17 cellular contexts compared by ENCODE assay signal in genomic region chr15:61994216-61994615, GRCh38.
A peak's percentile ranks its signal among the peaks of the same experiment; 100 is the strongest.
DNase-seq lines count a peak whose midpoint lies in the region; ATAC-seq and TF ChIP-seq lines count a peak whose summit lies in the region.
"Had no signal": no experiment of that assay in that cellular context is flagged by ENCODE, and none has a peak within 500 bp of the region (broad histone marks: within the 10 kb centered on the region; RNA-seq: fewer than 3 reads in every experiment).

No MANE protein-coding gene starts in this region.

- H3K27me3 Mint-ChIP-seq in T-helper 17 cell: no peaks in the 10 kb centered on the region
- H3K27me3 Mint-ChIP-seq: activated CD8-positive, alpha-beta T cell treated with anti-CD3 and anti-CD28 coated beads for 36 hours; activated T-helper 17 cell treated with anti-CD3 and anti-CD28 coated beads, Interleukin-2, amount 50 U/mL, for 72 hours had no signal

- no peak overlapping the region for H3K27ac Mint-ChIP-seq in T-helper 17 cell
- H3K27ac Mint-ChIP-seq: activated CD8-positive, alpha-beta T cell treated with anti-CD3 and anti-CD28 coated beads for 36 hours; activated T-helper 17 cell treated with anti-CD3 and anti-CD28 coated beads, Interleukin-2, amount 50 U/mL, for 72 hours had no signal

- dilution Hi-C loops in mammary epithelial cell (cut with HindIII; ENCODE audit: low sequenced_read_pairs): no loop called here

- TF ChIP-seq CTCF in mammary epithelial cell (conservative IDR thresholded peaks at IDR 0.05 in 1 of 2, IDR thresholded peaks at IDR 0.05 in 1 of 2; ENCODE audit: extremely low read depth in 1 of 2, insufficient read depth in 1 of 2, low read depth in 1 of 2, low read length in 2 of 2): no peak

- intact Hi-C loops in mammary epithelial cell (cut with micrococcal nuclease): no loop called here

- H3K36me3 Mint-ChIP-seq in T-helper 17 cell (ENCODE audit: low read depth): peaks cover 9% of the 10 kb centered on the region

- no peaks in the 10 kb centered on the region for H3K27me3 ChIP-seq in mammary epithelial cell (ENCODE audit: insufficient read depth, low read length)

- H3K4me1 Mint-ChIP-seq in T-helper 17 cell: peaks cover 12% of the 10 kb centered on the region
- H3K4me1 Mint-ChIP-seq: neural crest cell had no signal

- BruUV-seq in mammary epithelial cell (replicated peaks; lab: Mats Ljungman, UMichigan): no TSS peak

- H3K79me2 ChIP-seq in mammary epithelial cell (ENCODE audit: insufficient read depth, low read length): no peaks in the 10 kb centered on the region

- peaks cover 1% of the 10 kb centered on the region for H3K36me3 ChIP-seq in mammary epithelial cell (ENCODE audit: insufficient read depth, low read length)

- no peak overlapping the region for H3K4me3 ChIP-seq in mammary epithelial cell (replicated peaks in 1 of 3; ENCODE audit: insufficient read depth in 1 of 3, low read depth in 2 of 3, low read length in 3 of 3)

- H4K20me1 ChIP-seq in mammary epithelial cell (ENCODE audit: insufficient read depth, low read length): no peaks in the 10 kb centered on the region

- H3K9me3 ChIP-seq in mammary epithelial cell (replicated peaks; ENCODE audit: insufficient read depth, low read length) (no peaks in the 10 kb centered on the region), T-helper 17 cell (ENCODE audit: control insufficient read depth, low read length, poor library complexity, severe bottlenecking) (no peaks in the 10 kb centered on the region)

- H3K9ac ChIP-seq in mammary epithelial cell (ENCODE audit: insufficient read depth, low read length): no peak overlapping the region

- no peak overlapping the region for H3K27ac ChIP-seq in mammary epithelial cell (ENCODE audit: insufficient read depth, low read depth, low read length)
- H3K27ac ChIP-seq: WERI-Rb-1 had no signal

- no peak overlapping the region for H3K4me2 ChIP-seq in mammary epithelial cell (ENCODE audit: insufficient read depth, low read depth, low read length)

- CTCF ChIA-PET in mammary epithelial cell (lab: Charles Lee; ENCODE audit: low non-redundant PET): no interaction called here

- peak; percentile 42 for DNase-seq in AG08395 (ENCODE audit: low spot score)
- DNase-seq in HS-27A (ENCODE audit: low read depth): peak; percentile 17
- peak; percentile 60 for DNase-seq in mammary epithelial cell
- DNase-seq in iris pigment epithelial cell (ENCODE audit: low read depth): peak; percentile 89
- DNase-seq in T-helper 17 cell: no peak
- DNase-seq: activated CD8-positive, alpha-beta T cell treated with anti-CD3 and anti-CD28 coated beads for 36 hours; Calu3; kidney; NCI-H526 treated with DMSO at 0.1 percent for 48 hours; right cardiac atrium; WERI-Rb-1 had no signal

- no peaks in the 10 kb centered on the region for H3K4me1 ChIP-seq in mammary epithelial cell (ENCODE audit: insufficient read depth, low read length)

- ATAC-seq in HG03342 (IDR thresholded peaks at IDR 0.05; ENCODE audit: unreplicated experiment) (no peak), HG03025 (IDR thresholded peaks at IDR 0.05; ENCODE audit: low FRiP score, unreplicated experiment) (no peak), GM21717 (IDR thresholded peaks at IDR 0.05; ENCODE audit: unreplicated experiment) (no peak), T-helper 17 cell (no peak)
- ATAC-seq: activated CD8-positive, alpha-beta T cell treated with anti-CD3 and anti-CD28 coated beads for 36 hours; activated T-helper 17 cell treated with anti-CD3 and anti-CD28 coated beads, Interleukin-2, amount 50 U/mL, for 72 hours; HCT116; right cardiac atrium had no signal

- 100% methylated on average over 1 of the region's 1 CpG for WGBS in mammary epithelial cell (ENCODE audit: low coverage, missing lambda C conversion rate)

- H3K4me3 Mint-ChIP-seq in T-helper 17 cell: no peak overlapping the region
- H3K4me3 Mint-ChIP-seq: activated CD8-positive, alpha-beta T cell treated with anti-CD3 and anti-CD28 coated beads for 36 hours; activated T-helper 17 cell treated with anti-CD3 and anti-CD28 coated beads, Interleukin-2, amount 50 U/mL, for 72 hours; neural crest cell had no signal

- in situ Hi-C loops in mammary epithelial cell (cut with MboI; ENCODE audit: low sequenced_read_pairs in 2 of 2): no loop called here

- no peak overlapping the region for H2AFZ ChIP-seq in mammary epithelial cell (ENCODE audit: low read depth, low read length)

Comparison
In these comparisons a context has a peak if more than half of its experiments do, and no peak if none do; other contexts are left out.
1. DNase-seq: peak in AG08395 (single experiment), HS-27A (single experiment), mammary epithelial cell (single experiment) and iris pigment epithelial cell (single experiment); none in T-helper 17 cell (0 of 3).